ENCODE assay signal across 19 cellular contexts in genomic region chr17:55564077-55564476, GRCh38. TPM values are rescaled to one million over a fixed set of nuclear protein-coding genes. Genes with fewer than 3 reads are reported as not detected.
A peak's percentile ranks its signal among the peaks of the same experiment; 100 is the strongest.
DNase-seq lines count a peak whose midpoint lies in the region; ATAC-seq, FAIRE-seq and TF ChIP-seq lines count a peak whose summit lies in the region.
"Had no signal": no experiment of that assay in that cellular context is flagged by ENCODE, and none has a peak within 500 bp of the region (broad histone marks: within the 10 kb centered on the region; RNA-seq: fewer than 3 reads in every experiment).

No MANE protein-coding gene starts in this region.

- H3K4me1 ChIP-seq in IMR-90 (ENCODE audit: control insufficient read depth, insufficient read depth, low read length) = no peaks in the 10 kb centered on the region; the same call in 1 of the 2 replicates
- peaks cover 0 to 9% (median 5%) of the 10 kb centered on the region in 4 experiments; a peak in 4 of 7 replicates for H3K4me1 ChIP-seq in H1 (replicated peaks in 1 of 4; ENCODE audit: control insufficient read depth in 3 of 4, insufficient read depth in 4 of 4, low read length in 3 of 4)
- H3K4me1 ChIP-seq in CD8-positive, alpha-beta T cell (ENCODE audit: insufficient read depth, low read length) = no peaks in the 10 kb centered on the region
- H3K4me1 ChIP-seq: A549 had no signal

- H3K14ac ChIP-seq in IMR-90 (replicated peaks; ENCODE audit: low read depth, low read length) = no peak overlapping the region; the same call in 1 of the 2 replicates
- no peak overlapping the region for H3K14ac ChIP-seq in H1 (ENCODE audit: insufficient read length)

- no peak overlapping the region for H2BK120ac ChIP-seq in IMR-90 (ENCODE audit: low read depth, low read length)
- no peak overlapping the region for H2BK120ac ChIP-seq in H1 (replicated peaks; ENCODE audit: low read depth, low read length)

- H3K79me2 ChIP-seq in H1 (ENCODE audit: control insufficient read depth in 1 of 2, insufficient read depth in 2 of 2, low read length in 2 of 2) = no peaks in the 10 kb centered on the region

- no CpG with 5 or more reads among the region's 2 CpGs for WGBS in IMR-90 (ENCODE audit: extremely low coverage in 2 of 2, insufficient read length in 1 of 2), 2 experiments
- WGBS in H1 (ENCODE audit: extremely low coverage in 1 of 2, insufficient coverage in 1 of 2, insufficient read length in 1 of 2, insufficient replicate concordance in 2 of 2, low coverage in 1 of 2, low lambda C conversion rate in 2 of 2, missing lambda C conversion rate in 1 of 2), 2 experiments = 91% methylated on average over 2 of the region's 2 CpGs; no CpG with 5 or more reads in 1 of the 2 experiments

- H3K23ac ChIP-seq in IMR-90 (ENCODE audit: low read depth, low read length) (no peak overlapping the region), H1 (ENCODE audit: insufficient read length) (no peak overlapping the region)

- H2AK9ac ChIP-seq in IMR-90 (replicated peaks; ENCODE audit: low read depth, low read length, poor library complexity) = no peak overlapping the region

- H2AK5ac ChIP-seq in IMR-90 (ENCODE audit: low read depth, low read length) = no peak overlapping the region
- no peak overlapping the region for H2AK5ac ChIP-seq in H1 (ENCODE audit: low read depth, low read length)

- H3K9me3 Mint-ChIP-seq in CD8-positive, alpha-beta T cell = no peaks in the 10 kb centered on the region

- H3K4me3 ChIP-seq in IMR-90 (ENCODE audit: insufficient read depth, low read depth, low read length) (no peak overlapping the region), H1 (ENCODE audit: extremely low read depth in 1 of 4, insufficient read depth in 2 of 4, low read depth in 3 of 4, low read length in 4 of 4) (no peak overlapping the region)
- H3K4me3 ChIP-seq in CD8-positive, alpha-beta T cell (ENCODE audit: low read depth, low read length) = no peak overlapping the region
- H3K4me3 ChIP-seq: A549, PC-9 had no signal

- H4K8ac ChIP-seq in IMR-90 (ENCODE audit: low read depth in 2 of 2, low read length in 2 of 2) = no peak overlapping the region
- H4K8ac ChIP-seq in H1 (ENCODE audit: extremely low read depth, insufficient read depth, low read length) = no peak overlapping the region

- no peaks in the 10 kb centered on the region for H3K4me1 Mint-ChIP-seq in CD8-positive, alpha-beta T cell (ENCODE audit: low read depth)

- no peaks in the 10 kb centered on the region for H3K36me3 Mint-ChIP-seq in CD8-positive, alpha-beta T cell

- H3K56ac ChIP-seq in IMR-90 (ENCODE audit: extremely low read depth, insufficient read depth, low read length) (no peak overlapping the region), H1 (replicated peaks; ENCODE audit: insufficient read length, low read depth, low read length) (no peak overlapping the region)

- in situ Hi-C loops in IMR-90 (cut with MboI; ENCODE audit: low sequenced_read_pairs) = no loop called here

- no peak overlapping the region for H3K4me3 Mint-ChIP-seq in CD8-positive, alpha-beta T cell

- no peak overlapping the region for H3K18ac ChIP-seq in IMR-90 (ENCODE audit: low read depth, low read length)
- no peak overlapping the region for H3K18ac ChIP-seq in H1 (ENCODE audit: extremely low read depth, low read length)

- DNase-seq in AG20443 (ENCODE audit: low spot score) = peak; percentile 41
- no peak for DNase-seq in IMR-90
- no peak for DNase-seq in H1 (ENCODE audit: low read depth in 1 of 2, low spot score in 2 of 2)
- DNase-seq in omental fat pad (ENCODE audit: low spot score) = no peak
- DNase-seq in CD8-positive, alpha-beta T cell = no peak
- DNase-seq in activated naive CD4-positive, alpha-beta T cell treated with anti-CD3 and anti-CD28 coated beads, Interleukin-2, amount 50 U/mL, for 16 hours = no peak
- DNase-seq in substantia nigra (lab: John Stamatoyannopoulos, UW) = no peak
- DNase-seq: DMS53, HCEC 1CT, NCI-H1417 treated with DMSO at 0.1 percent for 48 hours, NCI-H2029, NCI-H2171 treated with DMSO at 0.1 percent for 48 hours, NCI-H510A, NCI-H774, PC-9 had no signal

- peaks cover 7% of the 10 kb centered on the region for H3K27me3 Mint-ChIP-seq in CD8-positive, alpha-beta T cell (ENCODE audit: low read depth)

- FAIRE-seq in H1 (lab: Jason Lieb, UNC) = no peak
- FAIRE-seq: A549 had no signal

- H3K4ac ChIP-seq in IMR-90 (ENCODE audit: low read depth, low read length) (no peak overlapping the region), H1 (replicated peaks; ENCODE audit: insufficient read length, low read depth, low read length) (no peak overlapping the region)

- H3K4me2 ChIP-seq in IMR-90 (ENCODE audit: low read depth, low read length) = no peak overlapping the region
- H3K4me2 ChIP-seq in H1 (ENCODE audit: insufficient read depth in 1 of 2, low read depth in 2 of 2, low read length in 2 of 2) = no peak overlapping the region
- H3K4me2 ChIP-seq: A549, PC-9 had no signal

- BruUV-seq in IMR-90 (replicated peaks; lab: Mats Ljungman, UMichigan) = no TSS peak

- no peak for TF ChIP-seq EP300 in H1 (IDR thresholded peaks at IDR 0.05; ENCODE audit: borderline replicate concordance in 1 of 2, low read depth in 2 of 2, low read length in 2 of 2)

- TF ChIP-seq RAD21 in IMR-90 (IDR thresholded peaks at IDR 0.05; ENCODE audit: low read length) (no peak), H1 (IDR thresholded peaks at IDR 0.05 in 1 of 2, conservative IDR thresholded peaks at IDR 0.05 in 1 of 2; ENCODE audit: low read depth in 2 of 2, low read length in 2 of 2) (no peak)

- intact Hi-C loops in IMR-90 (cut with micrococcal nuclease) = no loop called here
- intact Hi-C loops in CD8-positive, alpha-beta T cell (cut with DNase I, micrococcal nuclease) = no loop called here

- CTCF ChIA-PET in IMR-90 (lab: Yijun Ruan, JAX) = no interaction called here
- CTCF ChIA-PET in H1 (lab: Charles Lee; ENCODE audit: partially characterized antibody) = interaction anchor here (1.4 kb wide), 1 partner anchor 37 kb away, joined by 6 read pairs; no protein-coding TSS in a partner anchor
- CTCF ChIA-PET in CD8-positive, alpha-beta T cell (lab: Charles Lee) = no interaction called here

- H3K27me3 ChIP-seq in IMR-90 (ENCODE audit: control insufficient read depth, insufficient read depth, low read length) (no peaks in the 10 kb centered on the region; the same call in 1 of the 2 replicates), H1 (replicated peaks in 1 of 4; ENCODE audit: control insufficient read depth in 3 of 4, extremely low read depth in 1 of 4, insufficient read depth in 3 of 4, low read length in 3 of 4) (no peaks in the 10 kb centered on the region)
- H3K27me3 ChIP-seq in CD8-positive, alpha-beta T cell (ENCODE audit: insufficient read depth, low read length) = no peaks in the 10 kb centered on the region

- H4K5ac ChIP-seq in IMR-90 (ENCODE audit: low read depth, low read length) = no peak overlapping the region
- no peak overlapping the region for H4K5ac ChIP-seq in H1 (ENCODE audit: insufficient read length, low read depth, low read length)

- POLR2A ChIA-PET in IMR-90 (lab: Charles Lee; ENCODE audit: unreplicated experiment) = no interaction called here
- POLR2A ChIA-PET in H1 (lab: Charles Lee; ENCODE audit: partially characterized antibody) = no interaction called here
- POLR2A ChIA-PET in CD8-positive, alpha-beta T cell (lab: Charles Lee) = no interaction called here

- H3K9me1 ChIP-seq in IMR-90 (ENCODE audit: insufficient read depth, low read length) = 0 out of 2 replicates have a peak, but pooled peaks cover 3% of the 10 kb centered on the region

- no peak overlapping the region for H3K27ac Mint-ChIP-seq in CD8-positive, alpha-beta T cell

- H2BK12ac ChIP-seq in H1 (ENCODE audit: low read depth, low read length) = no peak overlapping the region

- ATAC-seq in IMR-90 (ENCODE audit: low read depth) = peak; percentile 32; the same call in 1 of the 2 replicates
- peak; percentile 54 for ATAC-seq in omental fat pad (ENCODE audit: low FRiP score)
- no peak for ATAC-seq in CD8-positive, alpha-beta T cell
- no peak for ATAC-seq in HG02885 (IDR thresholded peaks at IDR 0.05; ENCODE audit: poor library complexity, unreplicated experiment)
- ATAC-seq: A549 had no signal

- no peaks in the 10 kb centered on the region for H3K36me3 ChIP-seq in IMR-90 (ENCODE audit: control insufficient read depth, insufficient read depth, low read length)
- H3K36me3 ChIP-seq in H1 (ENCODE audit: control insufficient read depth in 2 of 4, insufficient read depth in 4 of 4, low read length in 3 of 4) = no peaks in the 10 kb centered on the region
- H3K36me3 ChIP-seq in CD8-positive, alpha-beta T cell (ENCODE audit: insufficient read depth, low read length) = no peaks in the 10 kb centered on the region

- TF ChIP-seq CTCF in IMR-90 (conservative IDR thresholded peaks at IDR 0.05; ENCODE audit: low read depth, low read length) (no peak), H1 (IDR thresholded peaks at IDR 0.05; ENCODE audit: control extremely low read depth in 1 of 3, insufficient read depth in 1 of 3, low read depth in 1 of 3, low read length in 3 of 3) (no peak), omental fat pad (IDR thresholded peaks at IDR 0.05) (no peak)
- no peak for TF ChIP-seq CTCF in CD8-positive, alpha-beta T cell (IDR thresholded peaks at IDR 0.05)

- H4K91ac ChIP-seq in IMR-90 (ENCODE audit: insufficient read depth, low read depth, low read length) (no peak overlapping the region), H1 (replicated peaks; ENCODE audit: insufficient read length, low read length) (no peak overlapping the region)

- H3K9me3 ChIP-seq in IMR-90 (ENCODE audit: control insufficient read depth, insufficient read depth, low read length) (no peaks in the 10 kb centered on the region), H1 (ENCODE audit: insufficient read depth in 2 of 2, low read depth in 1 of 2, low read length in 1 of 2) (no peaks in the 10 kb centered on the region)
- H3K9me3 ChIP-seq in CD8-positive, alpha-beta T cell (ENCODE audit: low read length) = no peaks in the 10 kb centered on the region
- H3K9me3 ChIP-seq: A549 had no signal

- H3K9ac ChIP-seq in IMR-90 (ENCODE audit: low read depth, low read length) = no peak overlapping the region
- no peak overlapping the region for H3K9ac ChIP-seq in H1 (replicated peaks in 1 of 4; ENCODE audit: extremely low read depth in 1 of 4, low read depth in 3 of 4, low read length in 3 of 4)

- H2AFZ ChIP-seq in IMR-90 (replicated peaks; ENCODE audit: low read length, poor library complexity) = peak overlapping the region; percentile 19
- 0 out of 2 replicates have a peak overlapping the region, but pooled peaks have one; percentile 62 for H2AFZ ChIP-seq in H1 (ENCODE audit: low read length)
- H2AFZ ChIP-seq: PC-9 had no signal

- H3K79me1 ChIP-seq in IMR-90 (ENCODE audit: low read depth in 1 of 2, low read length in 2 of 2) = no peaks in the 10 kb centered on the region
- H3K79me1 ChIP-seq in H1 (ENCODE audit: low read depth, low read length) = no peaks in the 10 kb centered on the region

- dilution Hi-C loops in IMR-90 (cut with HindIII; ENCODE audit: low sequenced_read_pairs, unreplicated experiment) = no loop called here

- H3K27ac ChIP-seq in IMR-90 (ENCODE audit: insufficient read depth, low read length) (no peak overlapping the region), H1 (ENCODE audit: low read depth, low read length) (no peak overlapping the region), substantia nigra (ENCODE audit: low read depth, low read length, poor library complexity, severe bottlenecking) (no peak overlapping the region)
- H3K27ac ChIP-seq in CD8-positive, alpha-beta T cell (ENCODE audit: low read depth, low read length) = no peak overlapping the region
- H3K27ac ChIP-seq: A549, C4-2B, PC-9 had no signal

- TF ChIP-seq POLR2A in IMR-90 (IDR thresholded peaks at IDR 0.05; ENCODE audit: low read depth, low read length) (no peak), H1 (IDR thresholded peaks at IDR 0.05; ENCODE audit: control extremely low read depth in 1 of 2, low read depth in 2 of 2, low read length in 2 of 2) (no peak)

- H2BK15ac ChIP-seq in IMR-90 (ENCODE audit: low read depth, low read length) (no peak overlapping the region), H1 (ENCODE audit: low read length) (no peak overlapping the region)

- H2BK5ac ChIP-seq in IMR-90 (ENCODE audit: low read depth, low read length, poor library complexity, severe bottlenecking) (no peak overlapping the region), H1 (ENCODE audit: low read depth, low read length) (no peak overlapping the region)

- no peaks in the 10 kb centered on the region for H3K23me2 ChIP-seq in H1 (ENCODE audit: low read depth, low read length)

- H4K20me1 ChIP-seq in IMR-90 (ENCODE audit: insufficient read depth, low read length) (no peaks in the 10 kb centered on the region), H1 (replicated peaks in 1 of 2; ENCODE audit: control insufficient read depth in 1 of 2, insufficient read depth in 2 of 2, low read length in 2 of 2) (no peaks in the 10 kb centered on the region)

- H2BK20ac ChIP-seq in IMR-90 (ENCODE audit: low read depth, low read length) (no peak overlapping the region), H1 (ENCODE audit: low read length) (no peak overlapping the region)

RNA-seq across cellular contexts. Expression of gene SMIM36, which starts 52.8 kb away (rescaled TPM):
- total RNA-seq in IMR-90 (2012; rRNA removed) (not detected in 2 replicates), omental fat pad (not detected)
- polyA plus RNA-seq in IMR-90 (2012; rRNA removed) (not detected in 2 replicates), H1 (2011; rRNA removed) (not detected in 2 replicates)
- polyA plus RNA-seq in IMR-90 (2012; cell fraction: cytosol; rRNA removed) = not detected in 2 replicates
- not detected in 2 replicates for polyA plus RNA-seq in IMR-90 (2012; cell fraction: nucleus; rRNA removed; ENCODE audit: low replicate concordance)
- not detected in 2 replicates for total RNA-seq in H1 (2021; fragmentation: NEBNext Ultra II Directional; extraction: Animal tissue kit (Norgen Biotek cat#: 25700))
- polyA plus RNA-seq in H1 (2011; cell fraction: cytosol; rRNA removed) = not detected
- polyA plus RNA-seq in H1 (2011; cell fraction: nucleus; rRNA removed) = not detected
- polyA plus RNA-seq in H1 (2012, experiment 1 of 2) = not detected in 4 replicates
- polyA plus RNA-seq in H1 (2012, experiment 2 of 2) = not detected
- polyA plus RNA-seq in H1 (2013, experiment 1 of 2) = not detected
- not detected for polyA plus RNA-seq in H1 (2013, experiment 2 of 2)
- not detected in 2 replicates for polyA minus RNA-seq in H1 (2011; rRNA and poly(A)+ RNA removed)
- not detected for polyA minus RNA-seq in H1 (2011; cell fraction: cytosol; rRNA and poly(A)+ RNA removed)
- polyA minus RNA-seq in H1 (2011; cell fraction: nucleus; rRNA and poly(A)+ RNA removed) = not detected
- not detected for total RNA-seq in CD8-positive, alpha-beta T cell
- total RNA-seq: HT1080, PC-9 had no signal
- polyA plus RNA-seq: A549 had no signal

Comparison
In these comparisons a context has a peak if more than half of its experiments do, and no peak if none do; other contexts are left out.
1. ATAC-seq: peak in IMR-90 (single experiment) and omental fat pad (single experiment); none in CD8-positive, alpha-beta T cell (single experiment) and HG02885 (single experiment).